In the genomic region with DNA sequence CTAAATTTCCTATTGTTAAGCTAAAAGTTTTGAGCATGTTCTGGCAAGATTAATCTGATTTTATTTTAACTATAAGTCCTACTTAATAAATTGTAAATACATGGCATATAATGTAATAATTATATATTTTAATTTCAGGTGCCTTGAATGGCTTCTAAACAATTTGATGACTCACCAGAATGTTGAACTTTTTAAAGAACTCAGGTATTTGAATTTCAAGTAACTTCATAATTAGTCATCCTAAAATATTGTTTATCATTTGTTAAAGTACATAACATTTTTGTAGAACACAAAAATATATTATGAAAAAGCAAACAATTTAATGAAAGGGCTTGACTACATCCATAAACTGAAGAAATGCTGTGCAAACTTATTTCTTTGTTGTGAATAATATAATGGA, we compare ENCODE assay signal across 19 cellular contexts. TPM values are rescaled to one million over a fixed set of nuclear protein-coding genes. Genes with fewer than 3 reads are reported as not detected.
DNase-seq lines count a peak whose midpoint lies in the region; ATAC-seq, FAIRE-seq and TF ChIP-seq lines count a peak whose summit lies in the region.
"Had no signal": no experiment of that assay in that cellular context is flagged by ENCODE, and none has a peak within 500 bp of the region (broad histone marks: within the 10 kb centered on the region; RNA-seq: fewer than 3 reads in every experiment).

No MANE protein-coding gene starts in this region.

- H3K4me1 ChIP-seq in PC-3 (ENCODE audit: insufficient read depth, low read length), result peaks cover 33% of the 10 kb centered on the region
- H3K4me1 ChIP-seq in small intestine (ENCODE audit: control insufficient read depth in 2 of 2, insufficient read depth in 1 of 2, low read depth in 1 of 2, low read length in 1 of 2), result no peaks in the 10 kb centered on the region
- H3K4me1 ChIP-seq: BLaER1 had no signal

- H2AFZ ChIP-seq in PC-3 (ENCODE audit: low read length), result no peak overlapping the region
- H2AFZ ChIP-seq: GM23248 had no signal

- H3K27ac Mint-ChIP-seq in activated CD4-positive, alpha-beta memory T cell treated with anti-CD3 and anti-CD28 coated beads for 36 hours, result no peak overlapping the region
- H3K27ac Mint-ChIP-seq: CD14-positive monocyte; CD4-positive, alpha-beta memory T cell; IgD-negative memory B cell had no signal

- H3K79me2 ChIP-seq in PC-3 (ENCODE audit: low read length), result no peaks in the 10 kb centered on the region

- H3K9ac ChIP-seq in PC-3 (ENCODE audit: low read length), result no peak overlapping the region
- H3K9ac ChIP-seq: BLaER1, GM23248 had no signal

- no peaks in the 10 kb centered on the region for H3K27me3 Mint-ChIP-seq in activated CD4-positive, alpha-beta memory T cell treated with anti-CD3 and anti-CD28 coated beads for 36 hours
- H3K27me3 Mint-ChIP-seq: CD4-positive, alpha-beta memory T cell; IgD-negative memory B cell had no signal

- H3K27ac ChIP-seq in PC-3 (ENCODE audit: low read length) (peak overlapping the region; percentile 51), small intestine (ENCODE audit: low read depth in 1 of 2, low read length in 1 of 2) (no peak overlapping the region)
- H3K27ac ChIP-seq: BLaER1, GM23248, HL-60 had no signal

- H3K4me3 Mint-ChIP-seq in activated CD4-positive, alpha-beta memory T cell treated with anti-CD3 and anti-CD28 coated beads for 36 hours, result no peak overlapping the region
- H3K4me3 Mint-ChIP-seq: CD14-positive monocyte; CD4-positive, alpha-beta memory T cell; IgD-negative memory B cell had no signal

- FAIRE-seq in TTC549 (lab: Jason Lieb, UNC), result peak; percentile 86
- FAIRE-seq in endometrium (lab: Jason Lieb, UNC), result peak; percentile 35
- peak; percentile 94 for FAIRE-seq in small intestine (lab: Jason Lieb, UNC)
- FAIRE-seq: GM12892, GM18507 had no signal

- no peaks in the 10 kb centered on the region for H3K27me3 ChIP-seq in PC-3 (ENCODE audit: low read length)
- no peaks in the 10 kb centered on the region for H3K27me3 ChIP-seq in small intestine (ENCODE audit: control insufficient read depth in 2 of 2, insufficient read depth in 2 of 2, low read length in 2 of 2)
- H3K27me3 ChIP-seq: BLaER1 had no signal

- peaks cover 12% of the 10 kb centered on the region; the same call in 1 of the 2 replicates for H3K36me3 ChIP-seq in PC-3 (ENCODE audit: low read depth, low read length)
- peaks cover 2 to 22% of the 10 kb centered on the region in 2 donors for H3K36me3 ChIP-seq in small intestine (ENCODE audit: control insufficient read depth in 2 of 2, insufficient read depth in 2 of 2, low read length in 2 of 2)

- no peaks in the 10 kb centered on the region for H3K9me2 ChIP-seq in PC-3 (replicated peaks; ENCODE audit: low read length)

- H3K9me3 Mint-ChIP-seq in activated CD4-positive, alpha-beta memory T cell treated with anti-CD3 and anti-CD28 coated beads for 36 hours, result no peaks in the 10 kb centered on the region
- H3K9me3 Mint-ChIP-seq: CD14-positive monocyte; CD4-positive, alpha-beta memory T cell; IgD-negative memory B cell had no signal

- POLR2A ChIA-PET in PC-3 (lab: Charles Lee; ENCODE audit: unreplicated experiment), result no interaction called here
- POLR2A ChIA-PET in activated CD4-positive, alpha-beta memory T cell treated with anti-CD3 and anti-CD28 coated beads for 36 hours (lab: Charles Lee), result no interaction called here

- H3K36me3 Mint-ChIP-seq in activated CD4-positive, alpha-beta memory T cell treated with anti-CD3 and anti-CD28 coated beads for 36 hours, result peaks cover 34% of the 10 kb centered on the region

- H3K4me2 ChIP-seq in PC-3 (ENCODE audit: low read length), result peak overlapping the region; percentile 51
- H3K4me2 ChIP-seq: BLaER1 had no signal

- no peak for TF ChIP-seq CTCF in PC-3 (conservative IDR thresholded peaks at IDR 0.05; ENCODE audit: low read depth, low read length)

- intact Hi-C loops in PC-3 (cut with micrococcal nuclease) (loop anchor here (2.0 to 5.0 kb wide), 2 partner anchors 19 to 48 kb away; a partner anchor contains a TSS), head of caudate nucleus (cut with DNase I) (no loop called here), Right ventricle myocardium superior (cut with DNase I) (no loop called here)
- intact Hi-C loops in activated CD4-positive, alpha-beta memory T cell treated with anti-CD3 and anti-CD28 coated beads for 36 hours (cut with micrococcal nuclease), result no loop called here

- no TSS peak for BruUV-seq in PC-3 (replicated peaks; lab: Mats Ljungman, UMichigan)

- H3F3A ChIP-seq in PC-3 (ENCODE audit: low read length, unreplicated experiment), result peaks cover 14% of the 10 kb centered on the region

- CTCF ChIA-PET in PC-3 (lab: Charles Lee), result no interaction called here
- CTCF ChIA-PET in activated CD4-positive, alpha-beta memory T cell treated with anti-CD3 and anti-CD28 coated beads for 36 hours (lab: Charles Lee), result no interaction called here

- peak; percentile 68 for DNase-seq in PC-3
- no peak for DNase-seq in small intestine
- no peak for DNase-seq in activated CD4-positive, alpha-beta memory T cell treated with anti-CD3 and anti-CD28 coated beads for 36 hours
- no peak for DNase-seq in head of caudate nucleus
- DNase-seq in Right ventricle myocardium superior, result no peak
- DNase-seq: CD4-positive, alpha-beta memory T cell; DMS153; DMS79; GDM1; GM23248 had no signal

- peak; percentile 83 for ATAC-seq in PC-3
- no peak for ATAC-seq in Right ventricle myocardium superior (ENCODE audit: poor library complexity)

- H3K9me3 ChIP-seq in PC-3 (ENCODE audit: low read length) (no peaks in the 10 kb centered on the region), small intestine (ENCODE audit: control insufficient read depth, low read depth) (no peaks in the 10 kb centered on the region)
- H3K9me3 ChIP-seq: BLaER1, HAP-1 had no signal

- H3K4me1 Mint-ChIP-seq in activated CD4-positive, alpha-beta memory T cell treated with anti-CD3 and anti-CD28 coated beads for 36 hours (ENCODE audit: low read depth), result peaks cover 10% of the 10 kb centered on the region
- H3K4me1 Mint-ChIP-seq: CD14-positive monocyte, IgD-negative memory B cell had no signal

- H3K4me3 ChIP-seq in PC-3 (ENCODE audit: low read length), result no peak overlapping the region
- H3K4me3 ChIP-seq in small intestine (ENCODE audit: low read depth in 1 of 2, low read length in 2 of 2), result no peak overlapping the region
- H3K4me3 ChIP-seq: BLaER1, GM23248, HAP-1 had no signal

- no peaks in the 10 kb centered on the region for H4K20me1 ChIP-seq in PC-3 (ENCODE audit: low read length)
- H4K20me1 ChIP-seq: BLaER1 had no signal

RNA-seq across cellular contexts. Expression of a gene that starts 14.5 kb away (rescaled TPM):
- total RNA-seq in PC-3 (2014; rRNA removed) (12.7 TPM in 2 replicates), Right ventricle myocardium superior (4.1 TPM)
- 10 to 100 TPM; 13.6 to 18.1 (median 17.3) TPM for polyA plus RNA-seq in small intestine
- 10 to 100 TPM; 20.6 to 22.1 TPM for total RNA-seq in activated CD4-positive, alpha-beta memory T cell treated with anti-CD3 and anti-CD28 coated beads for 36 hours

RNA-seq across cellular contexts. Expression of a gene that starts 49.8 kb away (rescaled TPM):
- 44.1 and 56.3 TPM in 2 replicates for total RNA-seq in PC-3 (2014; rRNA removed)
- polyA plus RNA-seq in small intestine, result 10 to 100 TPM; 39.8 to 42.4 (median 40.0) TPM
- 10 to 100 TPM; 67.5 to 70.4 TPM for total RNA-seq in activated CD4-positive, alpha-beta memory T cell treated with anti-CD3 and anti-CD28 coated beads for 36 hours
- total RNA-seq in Right ventricle myocardium superior, result 54.6 TPM
